ENCODE assay signal across 13 cellular contexts in the genomic region with DNA sequence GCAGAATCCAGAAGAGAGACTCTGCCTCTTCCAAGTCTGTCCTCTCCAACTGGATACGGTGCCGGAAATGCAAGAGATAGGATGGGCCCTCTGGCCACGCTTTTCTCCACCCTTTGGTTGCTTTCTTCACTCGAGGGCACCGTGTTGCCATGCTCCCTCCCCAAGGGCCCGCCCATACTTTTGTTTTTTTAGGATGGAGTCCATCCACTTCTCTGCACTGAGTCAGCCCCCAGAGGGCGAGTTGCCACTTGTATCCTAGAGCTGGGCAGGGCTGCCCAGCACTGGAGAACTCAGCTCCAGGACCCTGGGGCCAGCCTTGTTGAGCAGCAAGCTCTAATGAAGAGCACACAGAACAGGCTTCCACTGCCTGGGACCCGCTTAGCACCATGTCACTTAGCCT. TPM values are rescaled to one million over a fixed set of nuclear protein-coding genes. Genes with fewer than 3 reads are reported as not detected.
DNase-seq lines count a peak whose midpoint lies in the region; ATAC-seq and TF ChIP-seq lines count a peak whose summit lies in the region.
"Had no signal": no experiment of that assay in that cellular context is flagged by ENCODE, and none has a peak within 500 bp of the region (broad histone marks: within the 10 kb centered on the region; RNA-seq: fewer than 3 reads in every experiment).

No MANE protein-coding gene starts in this region.

- H3K4me3 ChIP-seq in stomach smooth muscle (ENCODE audit: low read length in 2 of 2), result no peak overlapping the region
- H3K4me3 ChIP-seq: heart right ventricle had no signal

- H3K9me3 Mint-ChIP-seq in type B pancreatic cell, result no peaks in the 10 kb centered on the region
- H3K9me3 Mint-ChIP-seq: mesothelial cell of epicardium had no signal

- H3K36me3 Mint-ChIP-seq in type B pancreatic cell, result peaks cover 34% of the 10 kb centered on the region

- H3K27ac ChIP-seq in foreskin keratinocyte, result peak overlapping the region; percentile 71
- peak overlapping the region; percentile 24 for H3K27ac ChIP-seq in stomach smooth muscle (ENCODE audit: low read length)

- TF ChIP-seq CTCF in foreskin keratinocyte (conservative IDR thresholded peaks at IDR 0.05) (no peak), type B pancreatic cell (conservative IDR thresholded peaks at IDR 0.05) (no peak)

- no peaks in the 10 kb centered on the region for H3K9me3 ChIP-seq in stomach smooth muscle (ENCODE audit: control insufficient read depth in 2 of 2, low read length in 2 of 2)
- H3K9me3 ChIP-seq: heart right ventricle had no signal

- no peak overlapping the region for H3K9ac ChIP-seq in stomach smooth muscle (ENCODE audit: low read length in 2 of 2)

- H3K27me3 ChIP-seq in foreskin keratinocyte (no peaks in the 10 kb centered on the region), stomach smooth muscle (ENCODE audit: control insufficient read depth in 1 of 2, insufficient read depth in 2 of 2, low read length in 2 of 2) (no peaks in the 10 kb centered on the region)
- H3K27me3 ChIP-seq: heart right ventricle had no signal

- H3K27me3 Mint-ChIP-seq in type B pancreatic cell, result no peaks in the 10 kb centered on the region

- H3K4me3 Mint-ChIP-seq in type B pancreatic cell, result no peak overlapping the region
- H3K4me3 Mint-ChIP-seq: mesothelial cell of epicardium had no signal

- H3K27ac Mint-ChIP-seq in type B pancreatic cell, result no peak overlapping the region
- H3K27ac Mint-ChIP-seq: mesothelial cell of epicardium had no signal

- H3K4me1 ChIP-seq in foreskin keratinocyte, result peaks cover 19% of the 10 kb centered on the region
- H3K4me1 ChIP-seq in stomach smooth muscle (ENCODE audit: control insufficient read depth, insufficient read depth, low read length), result peaks cover 10% of the 10 kb centered on the region

- DNase-seq in EL (peak; percentile 66), RPMI7951 (ENCODE audit: low read depth) (peak; percentile 87), foreskin keratinocyte (peak; percentile 80 to 91), NCI-H2171 treated with DMSO at 0.1 percent for 48 hours (lab: John Stamatoyannopoulos, UW) (no peak), GOT3 (lab: John Stamatoyannopoulos, UW) (no peak), type B pancreatic cell (ENCODE audit: extremely low spot score, unreplicated experiment) (no peak)
- DNase-seq: activated CD4-positive, alpha-beta T cell treated with anti-CD3 and anti-CD28 coated beads for 4 hours; activated naive CD4-positive, alpha-beta T cell treated with Interleukin-2 at 50 U/mL for 16 hours; heart right ventricle; KBM-7 had no signal

- no peaks in the 10 kb centered on the region for H3K4me1 Mint-ChIP-seq in type B pancreatic cell (ENCODE audit: unreplicated experiment)
- H3K4me1 Mint-ChIP-seq: mesothelial cell of epicardium had no signal

- ATAC-seq in foreskin keratinocyte, result peak; percentile 85
- no peak for ATAC-seq in HG02571 (IDR thresholded peaks at IDR 0.05; ENCODE audit: unreplicated experiment)

- H3K36me3 ChIP-seq in stomach smooth muscle (ENCODE audit: control insufficient read depth in 2 of 2, insufficient read depth in 2 of 2, low read length in 2 of 2), result peaks cover 54 to 62% of the 10 kb centered on the region in 2 donors

RNA-seq across cellular contexts. Expression of gene IFNGR2, which starts 25.5 kb away (rescaled TPM):
- total RNA-seq in RPMI7951 (2014; rRNA removed; shearing (Covaris generic)), result 55.3 and 78.7 TPM in 2 replicates
- total RNA-seq in foreskin keratinocyte, result 90.0 and 93.6 TPM in 2 replicates
- polyA plus RNA-seq in foreskin keratinocyte, result 82.1 and 87.0 TPM in 2 replicates
- 39.0 and 40.4 TPM in 2 replicates for total RNA-seq in type B pancreatic cell (ENCODE audit: low replicate concordance)

RNA-seq across cellular contexts. Expression of gene TMEM50B, which starts 51.1 kb away (rescaled TPM):
- total RNA-seq in RPMI7951 (2014; rRNA removed; shearing (Covaris generic)), result 35.9 and 37.3 TPM in 2 replicates
- total RNA-seq in foreskin keratinocyte, result 22.5 and 26.0 TPM in 2 replicates
- polyA plus RNA-seq in foreskin keratinocyte, result 19.1 and 22.5 TPM in 2 replicates
- 34.2 and 44.7 TPM in 2 replicates for total RNA-seq in type B pancreatic cell (ENCODE audit: low replicate concordance)

Comparison
In these comparisons a context has a peak if more than half of its experiments do, and no peak if none do; other contexts are left out.
1. DNase-seq: peak in EL (single experiment), RPMI7951 (single experiment) and foreskin keratinocyte (2 of 2); none in NCI-H2171 treated with DMSO at 0.1 percent for 48 hours (single experiment), GOT3 (single experiment) and type B pancreatic cell (single experiment).